11 cellular contexts compared by ENCODE assay signal in the genomic region with DNA sequence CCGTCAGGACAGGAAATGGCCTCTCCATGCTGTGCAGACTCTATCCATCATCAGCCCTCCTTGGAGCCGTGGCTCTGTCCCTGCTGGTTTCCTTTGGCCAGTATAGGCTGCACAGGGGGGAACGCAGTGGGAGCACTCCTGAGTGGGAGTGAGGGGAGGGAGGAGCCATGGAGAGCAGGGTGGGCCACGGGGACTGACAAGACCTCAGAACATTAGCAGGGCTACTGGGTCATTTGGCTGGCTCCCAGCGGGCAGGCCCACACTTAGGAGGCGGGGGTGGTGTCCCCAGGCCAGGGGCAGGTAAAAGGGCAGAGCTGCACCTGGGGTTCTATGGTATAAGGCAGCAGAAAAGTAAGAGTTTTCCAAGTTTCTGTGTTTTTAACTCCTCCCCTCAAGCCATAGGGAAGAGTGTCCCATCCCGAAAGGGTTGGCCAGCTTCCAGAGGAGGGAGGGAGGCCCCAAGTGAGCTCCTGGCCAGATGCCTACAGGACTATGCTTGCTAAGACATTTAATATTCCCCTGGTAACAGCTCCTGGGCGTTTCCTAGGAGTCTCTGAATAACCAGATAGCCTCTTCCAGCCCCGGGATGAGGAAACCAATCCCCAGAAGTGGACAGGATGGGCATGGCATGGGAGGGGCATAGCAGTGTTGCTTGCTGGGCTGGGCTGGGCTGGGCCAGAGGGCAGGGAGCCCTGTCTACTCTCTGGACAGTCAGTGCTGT. TPM values are rescaled to one million over a fixed set of nuclear protein-coding genes. Genes with fewer than 3 reads are reported as not detected.
A peak's percentile ranks its signal among the peaks of the same experiment; 100 is the strongest.
DNase-seq lines count a peak whose midpoint lies in the region; ATAC-seq and TF ChIP-seq lines count a peak whose summit lies in the region.
"Had no signal": no experiment of that assay in that cellular context is flagged by ENCODE, and none has a peak within 500 bp of the region (broad histone marks: within the 10 kb centered on the region; RNA-seq: fewer than 3 reads in every experiment).

No MANE protein-coding gene starts in this region.

- H3K27ac ChIP-seq in psoas muscle = peak overlapping the region; percentile 24

- TF ChIP-seq CTCF in fibroblast of mammary gland (conservative IDR thresholded peaks at IDR 0.05; ENCODE audit: control insufficient read depth, insufficient read depth, low read depth, low read length) (no peak), psoas muscle (IDR thresholded peaks at IDR 0.05) (no peak)

- H3K4me3 ChIP-seq in fibroblast of mammary gland (ENCODE audit: control insufficient read depth, low read depth, low read length) = no peak overlapping the region
- no peak overlapping the region for H3K4me3 ChIP-seq in psoas muscle
- H3K4me3 ChIP-seq: GM12878, skin epidermis had no signal

- peak; percentile 60 to 97 (median 92) for ATAC-seq in psoas muscle
- no peak for ATAC-seq in GM21381 (IDR thresholded peaks at IDR 0.05; ENCODE audit: unreplicated experiment)
- ATAC-seq: GM12878 had no signal

- 42 to 48% (median 43%) methylated on average over 9 of the region's 9 CpGs for WGBS in psoas muscle, 3 donors

- no peaks in the 10 kb centered on the region for H3K36me3 ChIP-seq in psoas muscle (ENCODE audit: insufficient read depth in 1 of 2, low read depth in 1 of 2)
- H3K36me3 ChIP-seq: WERI-Rb-1 had no signal

- no peaks in the 10 kb centered on the region for H3K9me3 ChIP-seq in psoas muscle

- H3K9me3 Mint-ChIP-seq in activated T-helper 2 cell treated with anti-CD3 and anti-CD28 coated beads, Interferon-gamma antibody, Interleukin-2, Interleukin-4, amounts not matched to agents 10 μg/mL and 5 μg/mL and 100 μg/mL, durations not matched to agents 14 hours and 24 hours and 36 hours = no peaks in the 10 kb centered on the region

- H3K36me3 Mint-ChIP-seq in activated T-helper 2 cell treated with anti-CD3 and anti-CD28 coated beads, Interferon-gamma antibody, Interleukin-2, Interleukin-4, amounts not matched to agents 10 μg/mL and 5 μg/mL and 100 μg/mL, durations not matched to agents 14 hours and 24 hours and 36 hours (ENCODE audit: low read depth) = no peaks in the 10 kb centered on the region

- no peaks in the 10 kb centered on the region for H3K27me3 ChIP-seq in psoas muscle (ENCODE audit: insufficient read depth in 3 of 3, low read length in 2 of 3)

- peaks cover 2% of the 10 kb centered on the region for H3K27me3 Mint-ChIP-seq in activated T-helper 2 cell treated with anti-CD3 and anti-CD28 coated beads, Interferon-gamma antibody, Interleukin-2, Interleukin-4, amounts not matched to agents 10 μg/mL and 5 μg/mL and 100 μg/mL, durations not matched to agents 14 hours and 24 hours and 36 hours (ENCODE audit: low read depth)

- intact Hi-C loops in psoas muscle (cut with DNase I) = no loop called here
- intact Hi-C loops in activated T-helper 2 cell treated with anti-CD3 and anti-CD28 coated beads, Interferon-gamma antibody, Interleukin-2, Interleukin-4, amounts not matched to agents 10 μg/mL and 5 μg/mL and 100 μg/mL, durations not matched to agents 14 hours and 24 hours and 36 hours (cut with micrococcal nuclease) = no loop called here

- peaks cover 2% of the 10 kb centered on the region for H3K4me1 Mint-ChIP-seq in activated T-helper 2 cell treated with anti-CD3 and anti-CD28 coated beads, Interferon-gamma antibody, Interleukin-2, Interleukin-4, amounts not matched to agents 10 μg/mL and 5 μg/mL and 100 μg/mL, durations not matched to agents 14 hours and 24 hours and 36 hours (ENCODE audit: low read depth)

- peak; percentile 46 for DNase-seq in DMS 273 treated with DMSO at 0.1 percent for 48 hours (lab: John Stamatoyannopoulos, UW)
- DNase-seq in NCI-H2196 (lab: John Stamatoyannopoulos, UW; ENCODE audit: unreplicated experiment) = peak; percentile 60
- DNase-seq in fibroblast of mammary gland (ENCODE audit: low read depth) = peak; percentile 88
- DNase-seq in psoas muscle = peak; percentile 77 to 90
- DNase-seq in NCI-H1694 treated with DMSO at 0.1 percent for 48 hours (lab: John Stamatoyannopoulos, UW) = no peak
- no peak for DNase-seq in stimulated activated CD4-positive, alpha-beta T cell treated with anti-CD3 and anti-CD28 coated beads, Interleukin-4, amount 100 ng/mL, for 1 hour
- DNase-seq in activated T-helper 2 cell treated with anti-CD3 and anti-CD28 coated beads, Interferon-gamma antibody, Interleukin-2, Interleukin-4, amounts not matched to agents 10 μg/mL and 5 μg/mL and 100 μg/mL, durations not matched to agents 14 hours and 24 hours and 36 hours (ENCODE audit: low spot score) = no peak
- DNase-seq: WERI-Rb-1 had no signal

- H3K27ac Mint-ChIP-seq in activated T-helper 2 cell treated with anti-CD3 and anti-CD28 coated beads, Interferon-gamma antibody, Interleukin-2, Interleukin-4, amounts not matched to agents 10 μg/mL and 5 μg/mL and 100 μg/mL, durations not matched to agents 14 hours and 24 hours and 36 hours = no peak overlapping the region

- no peak overlapping the region for H3K4me3 Mint-ChIP-seq in activated T-helper 2 cell treated with anti-CD3 and anti-CD28 coated beads, Interferon-gamma antibody, Interleukin-2, Interleukin-4, amounts not matched to agents 10 μg/mL and 5 μg/mL and 100 μg/mL, durations not matched to agents 14 hours and 24 hours and 36 hours (ENCODE audit: low read depth)

- H3K4me1 ChIP-seq in psoas muscle = peaks cover 19% of the 10 kb centered on the region

RNA-seq across cellular contexts. Expression of a gene that starts 5.5 kb away (rescaled TPM):
- under 1 TPM; 0.12 to 0.49 (median 0.32) TPM for total RNA-seq in psoas muscle
- under 1 TPM; 0.14 to 0.23 (median 0.23) TPM for polyA plus RNA-seq in psoas muscle
- not detected in 2 replicates for total RNA-seq in activated T-helper 2 cell treated with anti-CD3 and anti-CD28 coated beads, Interferon-gamma antibody, Interleukin-2, Interleukin-4, amounts not matched to agents 10 μg/mL and 5 μg/mL and 100 μg/mL, durations not matched to agents 14 hours and 24 hours and 36 hours
- total RNA-seq: GM12878 had no signal
- polyA plus RNA-seq: GM12878 had no signal

RNA-seq across cellular contexts. Expression of a gene that starts 19.4 kb away (rescaled TPM):
- total RNA-seq in psoas muscle = 1,000 to 10,000 TPM in 1 of 4 donors, 100 to 1,000 TPM in 3; 615 to 2,187 (median 685) TPM
- polyA plus RNA-seq in psoas muscle = 100 to 1,000 TPM; 108 to 518 (median 274) TPM
- total RNA-seq in activated T-helper 2 cell treated with anti-CD3 and anti-CD28 coated beads, Interferon-gamma antibody, Interleukin-2, Interleukin-4, amounts not matched to agents 10 μg/mL and 5 μg/mL and 100 μg/mL, durations not matched to agents 14 hours and 24 hours and 36 hours = 0.05 TPM in 1 of 2 replicates, not detected in the other

Comparison
In these comparisons a context has a peak if more than half of its experiments do, and no peak if none do; other contexts are left out.
1. DNase-seq: peak in DMS 273 treated with DMSO at 0.1 percent for 48 hours (single experiment), NCI-H2196 (single experiment), fibroblast of mammary gland (single experiment) and psoas muscle (2 of 2); none in NCI-H1694 treated with DMSO at 0.1 percent for 48 hours (single experiment), stimulated activated CD4-positive, alpha-beta T cell treated with anti-CD3 and anti-CD28 coated beads, Interleukin-4, amount 100 ng/mL, for 1 hour (single experiment) and activated T-helper 2 cell treated with anti-CD3 and anti-CD28 coated beads, Interferon-gamma antibody, Interleukin-2, Interleukin-4, amounts not matched to agents 10 μg/mL and 5 μg/mL and 100 μg/mL, durations not matched to agents 14 hours and 24 hours and 36 hours (single experiment).
2. RNA of a gene that starts 19.4 kb away (total RNA-seq): 615 to 2,187 TPM in psoas muscle; 0.05 TPM in activated T-helper 2 cell treated with anti-CD3 and anti-CD28 coated beads, Interferon-gamma antibody, Interleukin-2, Interleukin-4, amounts not matched to agents 10 μg/mL and 5 μg/mL and 100 μg/mL, durations not matched to agents 14 hours and 24 hours and 36 hours; every median in the first group is over 100 times any median in the second.